ENCODE assay signal across 9 cellular contexts in the genomic region with DNA sequence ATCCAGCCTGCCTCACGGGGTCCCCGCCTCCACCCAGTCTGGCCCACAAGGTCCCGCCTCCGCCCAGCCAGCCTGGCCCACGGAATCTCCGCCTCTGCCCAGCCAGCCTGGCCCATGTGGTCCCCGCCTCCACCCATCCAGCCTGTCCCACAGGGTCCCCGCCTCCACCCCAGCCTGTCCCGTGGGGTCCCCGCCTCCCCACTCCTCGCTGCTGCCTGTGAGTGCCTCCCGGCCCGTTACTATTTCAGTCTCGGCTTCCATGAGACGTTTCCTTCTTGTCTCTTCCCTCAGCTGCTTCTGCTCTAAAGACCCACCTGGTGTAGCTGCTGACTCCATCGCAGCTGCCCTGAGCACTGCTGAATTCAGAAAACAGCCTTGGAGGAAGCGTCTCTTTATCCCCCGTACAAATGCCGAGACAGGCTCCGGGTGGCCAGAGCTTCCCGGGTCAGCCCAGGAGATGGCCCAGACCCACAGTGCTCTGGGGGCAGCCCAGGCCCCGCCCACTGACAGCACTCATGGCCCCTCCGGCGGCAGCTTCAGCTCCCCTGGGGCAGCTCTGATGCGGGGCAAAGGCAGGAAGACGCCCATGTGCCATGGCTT.
DNase-seq lines count a peak whose midpoint lies in the region; ATAC-seq and TF ChIP-seq lines count a peak whose summit lies in the region.
"Had no signal": no experiment of that assay in that cellular context is flagged by ENCODE, and none has a peak within 500 bp of the region (broad histone marks: within the 10 kb centered on the region; RNA-seq: fewer than 3 reads in every experiment).

No MANE protein-coding gene starts in this region.

- in situ Hi-C loops in GM18951 (cut with MboI; ENCODE audit: low sequenced_read_pairs, unreplicated experiment): no loop called here

- ATAC-seq in HG02678 (IDR thresholded peaks at IDR 0.05; ENCODE audit: unreplicated experiment): peak; percentile 72

- DNase-seq in SK-N-DZ (ENCODE audit: low spot score) (peak; percentile 31), mesothelial cell of epicardium (ENCODE audit: low spot score in 2 of 2, unreplicated experiment in 2 of 2) (no peak), T-helper 2 cell (no peak), GOT3 (lab: John Stamatoyannopoulos, UW) (no peak), middle frontal gyrus (ENCODE audit: extremely low spot score, low spot score) (no peak)
- no peak for DNase-seq in activated naive CD4-positive, alpha-beta T cell treated with Interleukin-2 at 50 U/mL for 16 hours

- peak overlapping the region; percentile 21 for H3K4me3 Mint-ChIP-seq in mesothelial cell of epicardium
- H3K4me3 Mint-ChIP-seq: T-helper 1 cell treated with Interleukin-12 subunit alpha and Interleukin-12 subunit beta and Interleukin-4 antibody, amounts not matched to agents 30 μg/mL and 1 μg/mL, for 36 hours had no signal

- peaks cover 5% of the 10 kb centered on the region for H3K4me1 Mint-ChIP-seq in mesothelial cell of epicardium

- H3K27me3 Mint-ChIP-seq in mesothelial cell of epicardium (ENCODE audit: low read depth): no peaks in the 10 kb centered on the region

- H3K36me3 Mint-ChIP-seq in mesothelial cell of epicardium: no peaks in the 10 kb centered on the region

- peak; percentile 56 for TF ChIP-seq POLR2A in GM18951 (IDR thresholded peaks at IDR 0.05; ENCODE audit: extremely low read depth, insufficient read depth, insufficient read length)

- TF ChIP-seq CTCF in mesothelial cell of epicardium (IDR thresholded peaks at IDR 0.05; ENCODE audit: unreplicated experiment): no peak

- H3K9me3 Mint-ChIP-seq in mesothelial cell of epicardium: no peaks in the 10 kb centered on the region
- H3K9me3 Mint-ChIP-seq: T-helper 1 cell treated with Interleukin-12 subunit alpha and Interleukin-12 subunit beta and Interleukin-4 antibody, amounts not matched to agents 30 μg/mL and 1 μg/mL, for 36 hours had no signal

- no peak overlapping the region for H3K27ac Mint-ChIP-seq in mesothelial cell of epicardium
- H3K27ac Mint-ChIP-seq: T-helper 1 cell treated with Interleukin-12 subunit alpha and Interleukin-12 subunit beta and Interleukin-4 antibody, amounts not matched to agents 30 μg/mL and 1 μg/mL, for 36 hours had no signal
